20 cellular contexts compared by ENCODE assay signal in the genomic region with DNA sequence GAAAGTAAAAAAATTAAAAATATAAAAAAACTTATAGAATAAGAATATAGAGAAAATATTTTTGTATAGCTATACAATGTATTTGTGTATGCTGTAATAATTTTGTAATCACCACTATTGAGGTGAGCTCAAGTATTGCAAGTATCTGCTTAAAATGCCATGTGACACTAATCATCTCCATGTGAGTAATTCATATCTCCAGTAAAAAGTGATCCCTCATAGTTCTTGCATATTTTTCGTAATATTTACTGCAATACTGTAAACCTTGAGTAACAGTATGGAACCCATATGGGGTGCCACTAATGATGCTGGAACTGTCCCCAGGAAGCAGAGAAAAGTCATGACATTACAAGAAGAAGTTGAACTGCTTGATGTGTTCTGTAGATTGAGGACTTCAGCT.
"Had no signal": no experiment of that assay in that cellular context is flagged by ENCODE, and none has a peak within 500 bp of the region (broad histone marks: within the 10 kb centered on the region; RNA-seq: fewer than 3 reads in every experiment).

No MANE protein-coding gene starts in this region.

- H3K9me3 Mint-ChIP-seq: T-helper 2 cell treated with Interferon-gamma antibody and Interleukin-4, amounts not matched to agents 5 μg/mL and 100 μg/mL, for 36 hours; WTC11 had no signal

- H3K4me3 ChIP-seq: cardiac muscle cell, left ventricle myocardium inferior, tibial nerve, uterus had no signal

- H3K36me3 ChIP-seq: cardiac muscle cell, left ventricle myocardium inferior, tibial nerve, uterus had no signal

- H3K4me3 Mint-ChIP-seq: nephron progenitor cell; T-helper 2 cell treated with Interferon-gamma antibody and Interleukin-4, amounts not matched to agents 5 μg/mL and 100 μg/mL, for 36 hours; WTC11 had no signal

- H3K4me1 Mint-ChIP-seq: nephron progenitor cell, WTC11 had no signal

- H3K9me3 ChIP-seq: left ventricle myocardium inferior, SK-N-SH, tibial nerve, uterus had no signal

- H3K4me1 ChIP-seq: left ventricle myocardium inferior, tibial nerve, uterus had no signal

- DNase-seq: activated CD4-positive, alpha-beta T cell treated with anti-CD3 and anti-CD28 coated beads for 48 hours; activated CD8-positive, alpha-beta memory T cell treated with anti-CD3 and anti-CD28 coated beads for 24 hours; activated CD8-positive, alpha-beta memory T cell treated with anti-CD3 and anti-CD28 coated beads, Interleukin-2, amount 50 U/mL, for 48 hours; amniotic stem cell; hypothalamus; kidney glomerular epithelial cell; left ventricle myocardium inferior; nephron progenitor cell; nucleus accumbens; retina; SK-N-SH; stimulated activated CD4-positive, alpha-beta T cell treated with anti-CD3 and anti-CD28 coated beads, Interleukin-12 subunit alpha, Interleukin-12 subunit beta, amount 100 ng/mL, for 4 hours; stimulated activated CD4-positive, alpha-beta T cell treated with anti-CD3 and anti-CD28 coated beads, Interleukin-1b, Interleukin-23, amount 100 ng/mL, for 48 hours; stimulated activated CD8-positive, alpha-beta memory T cell treated with anti-CD3 and anti-CD28 coated beads, Interleukin-4, amount 100 ng/mL, for 48 hours; stimulated activated naive CD8-positive, alpha-beta T cell treated with anti-CD3 and anti-CD28 coated beads, Interleukin-15, Interleukin-2, amounts not matched to agents 100 U/mL and 50 U/mL, for 24 hours; uterus had no signal

- H3K27me3 ChIP-seq: cardiac muscle cell, tibial nerve, uterus had no signal

- H3K9ac ChIP-seq: SK-N-SH had no signal

- H3K36me3 Mint-ChIP-seq: WTC11 had no signal

- H3K27ac Mint-ChIP-seq: nephron progenitor cell, WTC11 had no signal
